In the genomic region with DNA sequence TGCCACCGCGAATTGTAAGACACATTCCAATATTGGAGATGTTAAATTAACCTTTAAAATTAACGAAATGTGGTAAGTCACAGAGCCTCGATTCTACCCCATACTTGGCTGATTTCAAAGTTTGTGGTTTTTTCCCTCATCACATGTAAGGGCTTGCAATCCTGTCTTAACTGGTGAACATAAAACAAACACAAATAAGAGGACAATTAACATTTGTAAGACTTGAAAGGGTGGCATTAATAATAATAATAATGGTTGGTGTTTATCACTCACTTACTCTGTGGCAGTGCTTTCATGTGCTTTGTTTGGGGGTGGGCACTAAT, we compare ENCODE assay signal across 13 cellular contexts. TPM values are rescaled to one million over a fixed set of nuclear protein-coding genes. Genes with fewer than 3 reads are reported as not detected.
DNase-seq lines count a peak whose midpoint lies in the region; ATAC-seq, FAIRE-seq and TF ChIP-seq lines count a peak whose summit lies in the region.
"Had no signal": no experiment of that assay in that cellular context is flagged by ENCODE, and none has a peak within 500 bp of the region (broad histone marks: within the 10 kb centered on the region; RNA-seq: fewer than 3 reads in every experiment).

No MANE protein-coding gene starts in this region.

- CTCF ChIA-PET in PC-3 (lab: Charles Lee): interaction anchor here (0.9 to 1.3 kb wide), 2 partner anchors 11 to 15 kb away, joined by 3 to 7 read pairs; no protein-coding TSS in a partner anchor
- CTCF ChIA-PET in endothelial cell of umbilical vein (lab: Charles Lee): interaction anchor here (1.1 to 2.9 kb wide), 7 partner anchors 11 to 126 kb away, joined by 3 to 10 read pairs (median 5); no protein-coding TSS in a partner anchor

- peaks cover 5% of the 10 kb centered on the region for H3F3A ChIP-seq in PC-3 (ENCODE audit: low read length, unreplicated experiment)

- H3K4me3 ChIP-seq in PC-3 (ENCODE audit: low read length): no peak overlapping the region
- H3K4me3 ChIP-seq in endothelial cell of umbilical vein (replicated peaks in 1 of 3; ENCODE audit: insufficient read depth in 1 of 3, low read depth in 1 of 3, low read length in 3 of 3): no peak overlapping the region
- H3K4me3 ChIP-seq: left lung, neural progenitor cell had no signal

- H3K9me3 ChIP-seq in PC-3 (ENCODE audit: low read length) (no peaks in the 10 kb centered on the region), endothelial cell of umbilical vein (replicated peaks; ENCODE audit: control insufficient read depth, insufficient read depth, low read length) (no peaks in the 10 kb centered on the region)
- H3K9me3 ChIP-seq: left lung had no signal

- H3K36me3 ChIP-seq in PC-3 (ENCODE audit: low read depth, low read length): no peaks in the 10 kb centered on the region
- no peaks in the 10 kb centered on the region for H3K36me3 ChIP-seq in endothelial cell of umbilical vein (ENCODE audit: control insufficient read depth in 2 of 2, extremely low read depth in 1 of 2, insufficient read depth in 2 of 2, low read length in 2 of 2)
- H3K36me3 ChIP-seq: left lung, neural progenitor cell had no signal

- no peak for TF ChIP-seq POLR2A in endothelial cell of umbilical vein (IDR thresholded peaks at IDR 0.05; ENCODE audit: low read depth, low read length)

- no peaks in the 10 kb centered on the region for H3K9me1 ChIP-seq in endothelial cell of umbilical vein (replicated peaks; ENCODE audit: control insufficient read depth, extremely low read depth, insufficient read depth, low read length)

- H3K4me3 Mint-ChIP-seq in osteocyte (ENCODE audit: unreplicated experiment): no peak overlapping the region
- H3K4me3 Mint-ChIP-seq: activated CD4-positive, alpha-beta memory T cell treated with anti-CD3 and anti-CD28 coated beads, Interleukin-2, amount 10 ng/mL, durations not matched to agents 7 days and 5 days; endodermal cell; neural progenitor cell had no signal

- no peaks in the 10 kb centered on the region for H3K9me2 ChIP-seq in PC-3 (replicated peaks; ENCODE audit: low read length)

- H3K9ac ChIP-seq in PC-3 (ENCODE audit: low read length) (peak overlapping the region; percentile 83), endothelial cell of umbilical vein (replicated peaks; ENCODE audit: extremely low read depth, insufficient read depth, low read length) (peak overlapping the region; percentile 50)
- H3K9ac ChIP-seq: neural progenitor cell had no signal

- H3K27me3 ChIP-seq in PC-3 (ENCODE audit: low read length): no peaks in the 10 kb centered on the region
- H3K27me3 ChIP-seq in endothelial cell of umbilical vein (ENCODE audit: control insufficient read depth in 2 of 2, insufficient read depth in 2 of 2, low read length in 2 of 2): no peaks in the 10 kb centered on the region
- H3K27me3 ChIP-seq: left lung, neural progenitor cell had no signal

- H3K27me3 Mint-ChIP-seq in osteocyte (ENCODE audit: unreplicated experiment): no peaks in the 10 kb centered on the region

- dilution Hi-C loops in endothelial cell of umbilical vein (cut with MboI; ENCODE audit: extremely low pct_ligation_motif_present, low sequenced_read_pairs): no loop called here

- peaks cover 38% of the 10 kb centered on the region for H3K4me1 ChIP-seq in PC-3 (ENCODE audit: insufficient read depth, low read length)
- peaks cover 72% of the 10 kb centered on the region for H3K4me1 ChIP-seq in endothelial cell of umbilical vein (ENCODE audit: control insufficient read depth, extremely low read depth, insufficient read depth, low read length)

- no TSS peak for BruUV-seq in PC-3 (replicated peaks; lab: Mats Ljungman, UMichigan)
- no TSS peak for BruUV-seq in endothelial cell of umbilical vein (replicated peaks; lab: Mats Ljungman, UMichigan)

- POLR2A ChIA-PET in PC-3 (lab: Charles Lee; ENCODE audit: unreplicated experiment) (no interaction called here), endothelial cell of umbilical vein (lab: Charles Lee) (no interaction called here)

- no peaks in the 10 kb centered on the region for H4K20me1 ChIP-seq in PC-3 (ENCODE audit: low read length)
- H4K20me1 ChIP-seq in endothelial cell of umbilical vein (replicated peaks; ENCODE audit: control insufficient read depth, extremely low read depth, insufficient read depth, low read length): no peaks in the 10 kb centered on the region

- H2AFZ ChIP-seq in PC-3 (ENCODE audit: low read length): no peak overlapping the region
- no peak overlapping the region for H2AFZ ChIP-seq in endothelial cell of umbilical vein (ENCODE audit: low read depth, low read length)
- H2AFZ ChIP-seq: neural progenitor cell had no signal

- H3K4me1 Mint-ChIP-seq in osteocyte (ENCODE audit: unreplicated experiment): peaks cover 57% of the 10 kb centered on the region

- DNase-seq in PC-3 (no peak), endothelial cell of umbilical vein (ENCODE audit: low read depth, low spot score) (no peak), osteocyte (ENCODE audit: extremely low spot score, unreplicated experiment) (no peak), left lobe of liver (ENCODE audit: low spot score) (no peak), NCI-H2107 (lab: John Stamatoyannopoulos, UW) (no peak), T1000 (lab: John Stamatoyannopoulos, UW) (no peak)
- DNase-seq: activated CD4-positive, alpha-beta memory T cell treated with anti-CD3 and anti-CD28 coated beads, Interleukin-2, amount 10 ng/mL, durations not matched to agents 7 days and 5 days; GOT3 had no signal

- peaks cover 3% of the 10 kb centered on the region for H3K36me3 Mint-ChIP-seq in osteocyte (ENCODE audit: unreplicated experiment)

- H3K4me2 ChIP-seq in PC-3 (ENCODE audit: low read length): peak overlapping the region; percentile 79
- H3K4me2 ChIP-seq in endothelial cell of umbilical vein (ENCODE audit: insufficient read depth, low read length): no peak overlapping the region
- H3K4me2 ChIP-seq: neural progenitor cell had no signal

- H3K79me2 ChIP-seq in PC-3 (ENCODE audit: low read length): peaks cover 89% of the 10 kb centered on the region
- peaks cover 92% of the 10 kb centered on the region for H3K79me2 ChIP-seq in endothelial cell of umbilical vein (ENCODE audit: control insufficient read depth, insufficient read depth, low read length)

- intact Hi-C loops in PC-3 (cut with micrococcal nuclease): no loop called here
- intact Hi-C loops in endothelial cell of umbilical vein (cut with micrococcal nuclease): no loop called here

- no peaks in the 10 kb centered on the region for H3K9me3 Mint-ChIP-seq in osteocyte (ENCODE audit: unreplicated experiment)
- H3K9me3 Mint-ChIP-seq: activated CD4-positive, alpha-beta memory T cell treated with anti-CD3 and anti-CD28 coated beads, Interleukin-2, amount 10 ng/mL, durations not matched to agents 7 days and 5 days; endodermal cell had no signal

- ATAC-seq in PC-3 (no peak), GM21737 (IDR thresholded peaks at IDR 0.05; ENCODE audit: unreplicated experiment) (no peak), left lobe of liver (no peak)

- H3K27ac Mint-ChIP-seq in osteocyte (ENCODE audit: unreplicated experiment): peak overlapping the region; percentile 83
- H3K27ac Mint-ChIP-seq: activated CD4-positive, alpha-beta memory T cell treated with anti-CD3 and anti-CD28 coated beads, Interleukin-2, amount 10 ng/mL, durations not matched to agents 7 days and 5 days; endodermal cell; neural progenitor cell had no signal

- H3K27ac ChIP-seq in PC-3 (ENCODE audit: low read length) (peak overlapping the region; percentile 94), endothelial cell of umbilical vein (ENCODE audit: insufficient read depth, low read depth, low read length) (peak overlapping the region; percentile 79)
- H3K27ac ChIP-seq: neural progenitor cell had no signal

- TF ChIP-seq CTCF in PC-3 (conservative IDR thresholded peaks at IDR 0.05; ENCODE audit: low read depth, low read length) (no peak), endothelial cell of umbilical vein (IDR thresholded peaks at IDR 0.05; ENCODE audit: extremely low read depth in 1 of 2, insufficient read depth in 1 of 2, low read depth in 1 of 2, low read length in 2 of 2) (no peak), osteocyte (IDR thresholded peaks at IDR 0.05) (no peak)

- FAIRE-seq in A204.1 (lab: Jason Lieb, UNC) (peak; percentile 40), endothelial cell of umbilical vein (lab: Jason Lieb, UNC) (no peak)

TF ChIP-seq in endothelial cell of umbilical vein, 7 proteins besides CTCF, POLR2A, EP300 and RAD21:
- TF ChIP-seq, protein P1, sequence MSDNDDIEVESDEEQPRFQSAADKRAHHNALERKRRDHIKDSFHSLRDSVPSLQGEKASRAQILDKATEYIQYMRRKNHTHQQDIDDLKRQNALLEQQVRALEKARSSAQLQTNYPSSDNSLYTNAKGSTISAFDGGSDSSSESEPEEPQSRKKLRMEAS (IDR thresholded peaks at IDR 0.05; ENCODE audit: insufficient read depth, insufficient read length): no peak
- no peak for TF ChIP-seq JUN (IDR thresholded peaks at IDR 0.05; ENCODE audit: borderline replicate concordance, insufficient read depth, insufficient read length, low read depth)
- no peak for TF ChIP-seq FOS (IDR thresholded peaks at IDR 0.05; ENCODE audit: borderline replicate concordance, insufficient read depth, low read length)
- no peak for TF ChIP-seq MYC (IDR thresholded peaks at IDR 0.05; ENCODE audit: low read depth, low read length)
- TF ChIP-seq GATA2 (IDR thresholded peaks at IDR 0.05; ENCODE audit: insufficient read depth, insufficient read length, low read depth, low read length): no peak
- no peak for TF ChIP-seq EZH2 (IDR thresholded peaks at IDR 0.05; ENCODE audit: borderline replicate concordance, low read depth, low read length, severe bottlenecking)
- no peak for TF ChIP-seq POLR2AphosphoS5 (IDR thresholded peaks at IDR 0.05; ENCODE audit: insufficient read depth, low read depth, low read length)
TF ChIP-seq in endothelial cell of umbilical vein: peak in this region for 0.

RNA-seq across cellular contexts. Expression of a gene that starts 26.6 kb away (rescaled TPM):
- 56.9 and 57.2 TPM in 2 replicates for total RNA-seq in PC-3 (2014; rRNA removed)
- 154 TPM in 2 replicates for total RNA-seq in endothelial cell of umbilical vein
- polyA plus RNA-seq in endothelial cell of umbilical vein: 37.2 and 45.5 TPM in 2 replicates
- polyA plus RNA-seq in endothelial cell of umbilical vein (2011; cell fraction: cytosol; rRNA removed): 41.7 and 42.3 TPM in 2 replicates
- 179 and 233 TPM in 2 replicates for polyA plus RNA-seq in endothelial cell of umbilical vein (2011; cell fraction: nucleus; rRNA removed)
- polyA plus RNA-seq in endothelial cell of umbilical vein (2012): 84.8 and 122 TPM in 2 replicates
- 182 and 216 TPM in 2 replicates for polyA minus RNA-seq in endothelial cell of umbilical vein
- polyA minus RNA-seq in endothelial cell of umbilical vein (2011; cell fraction: cytosol; rRNA and poly(A)+ RNA removed): 8.4 TPM
- 280 and 362 TPM in 2 replicates for polyA minus RNA-seq in endothelial cell of umbilical vein (2011; cell fraction: nucleus; rRNA and poly(A)+ RNA removed)
- total RNA-seq in osteocyte: 81.5 and 84.1 TPM in 2 replicates
- total RNA-seq in left lobe of liver: 34.9 TPM
